Comparison of ENCODE assay signal across 1 cellular context in genomic region chr12:110108309-110109036, GRCh38.
TF ChIP-seq lines count a peak whose summit lies in the region.

No MANE protein-coding gene starts in this region.

TF ChIP-seq in SK-N-SH, 30 proteins besides CTCF, POLR2A, EP300 and RAD21 (continued from another document):
- no peak for TF ChIP-seq GATA2 (CRISPR knock-in tag; IDR thresholded peaks at IDR 0.05)
